Comparison of ENCODE assay signal across 9 cellular contexts in the genomic region with DNA sequence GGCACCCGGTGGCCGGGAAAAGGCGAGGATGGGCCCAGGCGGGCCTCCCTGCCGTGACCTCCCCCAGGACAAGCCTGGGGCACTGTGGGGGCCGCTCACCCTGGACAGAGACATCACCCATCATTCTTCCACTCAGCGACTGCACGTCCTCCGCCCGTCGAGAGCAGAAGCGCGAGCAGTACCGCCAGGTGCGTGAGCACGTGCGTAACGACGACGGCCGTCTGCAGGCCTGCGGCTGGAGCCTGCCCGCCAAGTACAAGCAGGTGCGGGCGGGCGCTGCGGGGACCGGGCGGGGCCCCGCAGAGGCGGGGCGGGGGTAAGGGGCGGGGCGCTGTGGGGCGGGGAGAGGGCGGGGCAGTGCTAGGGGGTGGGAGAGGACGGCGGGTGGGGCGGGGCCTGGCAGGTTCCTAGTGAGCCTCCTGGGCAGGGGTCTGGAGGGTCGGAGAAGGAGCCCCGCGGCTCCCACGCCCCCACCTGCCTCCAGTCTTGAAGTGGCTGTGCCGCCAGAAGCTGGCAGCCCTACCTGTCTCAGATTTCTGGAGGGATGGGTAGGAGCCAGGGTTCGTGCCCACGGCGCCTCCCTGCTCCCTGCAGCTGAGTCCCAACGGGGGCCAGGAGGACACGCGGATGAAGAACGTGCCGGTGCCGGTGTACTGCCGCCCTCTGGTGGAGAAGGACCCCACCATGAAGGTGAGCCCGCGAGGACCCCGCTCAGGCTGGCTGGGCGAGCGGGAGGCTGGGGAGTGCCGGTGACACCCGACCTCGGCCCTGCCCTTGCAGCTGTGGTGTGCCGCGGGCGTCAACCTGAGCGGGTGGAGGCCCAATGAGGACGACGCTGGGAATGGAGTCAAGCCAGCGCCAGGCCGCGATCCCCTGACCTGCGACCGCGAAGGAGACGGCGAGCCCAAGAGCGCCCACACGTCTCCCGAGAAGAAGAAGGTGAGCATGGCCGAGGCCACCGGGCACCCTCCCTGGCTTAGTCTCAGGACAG. TPM values are rescaled to one million over a fixed set of nuclear protein-coding genes. Genes with fewer than 3 reads are reported as not detected.
DNase-seq lines count a peak whose midpoint lies in the region; ATAC-seq and TF ChIP-seq lines count a peak whose summit lies in the region.
"Had no signal": no experiment of that assay in that cellular context is flagged by ENCODE, and none has a peak within 500 bp of the region (broad histone marks: within the 10 kb centered on the region; RNA-seq: fewer than 3 reads in every experiment).

No MANE protein-coding gene starts in this region.

- no peak overlapping the region for H3K27ac ChIP-seq in neural cell (ENCODE audit: low read length)
- H3K27ac ChIP-seq: left lung had no signal

- H3K4me2 ChIP-seq in neural cell (ENCODE audit: low read length): no peak overlapping the region

- no peak overlapping the region for H3K9ac ChIP-seq in neural cell (ENCODE audit: low read length)

- H3K9me2 ChIP-seq in neural cell (ENCODE audit: insufficient read depth, low read length): no peaks in the 10 kb centered on the region

- no peak for ATAC-seq in HG02759 (IDR thresholded peaks at IDR 0.05; ENCODE audit: unreplicated experiment)
- ATAC-seq in GM21737 (IDR thresholded peaks at IDR 0.05; ENCODE audit: unreplicated experiment): no peak
- ATAC-seq: left lung had no signal

- H3F3A ChIP-seq in neural cell (ENCODE audit: insufficient read depth, low read length, poor library complexity, severe bottlenecking): no peaks in the 10 kb centered on the region

- no peaks in the 10 kb centered on the region for H3K27me3 ChIP-seq in neural cell (ENCODE audit: insufficient read depth, low read depth, low read length)
- H3K27me3 ChIP-seq: left lung had no signal

- no peak overlapping the region for H3K4me3 ChIP-seq in neural cell (ENCODE audit: low read length)
- H3K4me3 ChIP-seq: left lung had no signal

- TF ChIP-seq POLR2A in erythroblast (IDR thresholded peaks at IDR 0.05; ENCODE audit: low read length): no peak

- no peaks in the 10 kb centered on the region for H4K20me1 ChIP-seq in neural cell (ENCODE audit: insufficient read depth)

- no peaks in the 10 kb centered on the region for H3K9me3 ChIP-seq in neural cell (ENCODE audit: low read length)
- H3K9me3 ChIP-seq: left lung had no signal

- H2AFZ ChIP-seq in neural cell (ENCODE audit: low read depth, low read length): no peak overlapping the region

- peak; percentile 48 for DNase-seq in ELR (ENCODE audit: low read depth)
- peak; percentile 80 for DNase-seq in NCI-H2171 (lab: John Stamatoyannopoulos, UW)
- peak; percentile 30 to 38 for DNase-seq in erythroblast (lab: John Stamatoyannopoulos, UW)
- DNase-seq in AG08395 (ENCODE audit: low spot score): no peak
- DNase-seq in NK-92 (lab: John Stamatoyannopoulos, UW; ENCODE audit: unreplicated experiment): no peak
- DNase-seq: left lung had no signal

- no peak for TF ChIP-seq EP300 in neural cell (conservative IDR thresholded peaks at IDR 0.05; ENCODE audit: poor library complexity, severe bottlenecking)

- peak; percentile 57 for TF ChIP-seq CTCF in neural cell (IDR thresholded peaks at IDR 0.05; ENCODE audit: poor library complexity, severe bottlenecking)

- no peaks in the 10 kb centered on the region for H3K79me2 ChIP-seq in neural cell (replicated peaks; ENCODE audit: insufficient read depth, low read length)

- peak; percentile 38 for TF ChIP-seq RAD21 in neural cell (conservative IDR thresholded peaks at IDR 0.05)

- H3K36me3 ChIP-seq in neural cell (ENCODE audit: insufficient read depth, low read length): no peaks in the 10 kb centered on the region

TF ChIP-seq in neural cell, 6 proteins besides CTCF, POLR2A, EP300 and RAD21:
- TF ChIP-seq, protein P1, sequence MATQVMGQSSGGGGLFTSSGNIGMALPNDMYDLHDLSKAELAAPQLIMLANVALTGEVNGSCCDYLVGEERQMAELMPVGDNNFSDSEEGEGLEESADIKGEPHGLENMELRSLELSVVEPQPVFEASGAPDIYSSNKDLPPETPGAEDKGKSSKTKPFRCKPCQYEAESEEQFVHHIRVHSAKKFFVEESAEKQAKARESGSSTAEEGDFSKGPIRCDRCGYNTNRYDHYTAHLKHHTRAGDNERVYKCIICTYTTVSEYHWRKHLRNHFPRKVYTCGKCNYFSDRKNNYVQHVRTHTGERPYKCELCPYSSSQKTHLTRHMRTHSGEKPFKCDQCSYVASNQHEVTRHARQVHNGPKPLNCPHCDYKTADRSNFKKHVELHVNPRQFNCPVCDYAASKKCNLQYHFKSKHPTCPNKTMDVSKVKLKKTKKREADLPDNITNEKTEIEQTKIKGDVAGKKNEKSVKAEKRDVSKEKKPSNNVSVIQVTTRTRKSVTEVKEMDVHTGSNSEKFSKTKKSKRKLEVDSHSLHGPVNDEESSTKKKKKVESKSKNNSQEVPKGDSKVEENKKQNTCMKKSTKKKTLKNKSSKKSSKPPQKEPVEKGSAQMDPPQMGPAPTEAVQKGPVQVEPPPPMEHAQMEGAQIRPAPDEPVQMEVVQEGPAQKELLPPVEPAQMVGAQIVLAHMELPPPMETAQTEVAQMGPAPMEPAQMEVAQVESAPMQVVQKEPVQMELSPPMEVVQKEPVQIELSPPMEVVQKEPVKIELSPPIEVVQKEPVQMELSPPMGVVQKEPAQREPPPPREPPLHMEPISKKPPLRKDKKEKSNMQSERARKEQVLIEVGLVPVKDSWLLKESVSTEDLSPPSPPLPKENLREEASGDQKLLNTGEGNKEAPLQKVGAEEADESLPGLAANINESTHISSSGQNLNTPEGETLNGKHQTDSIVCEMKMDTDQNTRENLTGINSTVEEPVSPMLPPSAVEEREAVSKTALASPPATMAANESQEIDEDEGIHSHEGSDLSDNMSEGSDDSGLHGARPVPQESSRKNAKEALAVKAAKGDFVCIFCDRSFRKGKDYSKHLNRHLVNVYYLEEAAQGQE (IDR thresholded peaks at IDR 0.05; ENCODE audit: borderline replicate concordance): no peak
- TF ChIP-seq EZH2 (IDR thresholded peaks at IDR 0.05; ENCODE audit: borderline replicate concordance, insufficient read depth, low read length, poor library complexity, severe bottlenecking): no peak
- TF ChIP-seq SMC3 (conservative IDR thresholded peaks at IDR 0.05; ENCODE audit: poor library complexity): no peak
- no peak for TF ChIP-seq TAF1 (IDR thresholded peaks at IDR 0.05; ENCODE audit: low read depth)

RNA-seq across cellular contexts. Expression of gene NME3, which starts 7.5 kb away (rescaled TPM):
- 102 and 145 TPM in 2 replicates for polyA plus RNA-seq in neural cell
- 13.8 and 21.4 TPM in 2 replicates for polyA minus RNA-seq in neural cell

RNA-seq across cellular contexts. Expression of gene EME2, which starts 8.8 kb away (rescaled TPM):
- 21.2 and 25.6 TPM in 2 replicates for polyA plus RNA-seq in neural cell
- polyA minus RNA-seq in neural cell: 17.4 and 18.7 TPM in 2 replicates

RNA-seq across cellular contexts. Expression of gene MRPS34, which starts 9.1 kb away (rescaled TPM):
- polyA plus RNA-seq in neural cell: 113 and 152 TPM in 2 replicates
- 32.9 and 48.0 TPM in 2 replicates for polyA minus RNA-seq in neural cell

RNA-seq across cellular contexts. Expression of gene SPSB3, which starts 18.6 kb away (rescaled TPM):
- polyA plus RNA-seq in neural cell: 315 and 373 TPM in 2 replicates
- polyA minus RNA-seq in neural cell: 86.0 and 88.4 TPM in 2 replicates

RNA-seq across cellular contexts. Expression of gene NUBP2, which starts 18.9 kb away (rescaled TPM):
- polyA plus RNA-seq in neural cell: 213 and 246 TPM in 2 replicates
- 81.8 and 102 TPM in 2 replicates for polyA minus RNA-seq in neural cell

Comparison
In these comparisons a context has a peak if more than half of its experiments do, and no peak if none do; other contexts are left out.
1. DNase-seq: peak in ELR (single experiment), NCI-H2171 (single experiment) and erythroblast (2 of 2); none in AG08395 (single experiment) and NK-92 (single experiment).